Comparison of ENCODE assay signal across 1 cellular context in the genomic region with DNA sequence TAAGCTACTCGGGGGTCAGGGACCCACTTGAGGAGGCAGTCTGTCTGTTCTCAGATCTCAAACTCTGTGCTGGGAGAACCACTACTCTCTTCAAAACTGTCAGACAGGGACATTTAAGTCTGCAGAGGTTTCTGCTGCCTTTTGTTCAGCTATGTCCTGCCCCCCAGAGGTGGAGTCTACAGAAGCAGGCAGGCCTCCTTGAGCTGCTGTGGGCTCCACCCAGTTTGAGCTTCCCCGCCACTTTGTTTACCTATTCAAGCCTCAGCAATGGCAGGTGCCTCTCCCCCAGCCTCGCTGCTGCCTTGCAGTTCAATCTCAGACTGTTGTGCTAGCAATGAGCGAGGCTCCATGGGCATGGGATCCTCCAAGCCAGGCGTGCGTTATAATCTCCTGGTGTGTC.
TF ChIP-seq lines count a peak whose summit lies in the region.

No MANE protein-coding gene starts in this region.

TF ChIP-seq in HepG2, 621 proteins besides CTCF, POLR2A, EP300 and RAD21:
- peak; percentile 46 for TF ChIP-seq STAG1 (CRISPR knock-in tag; IDR thresholded peaks at IDR 0.05)
TF ChIP-seq in HepG2: peak in this region for 1; not testable (repeated sequence) for 620.
